ENCODE assay signal across 8 cellular contexts in the genomic region with DNA sequence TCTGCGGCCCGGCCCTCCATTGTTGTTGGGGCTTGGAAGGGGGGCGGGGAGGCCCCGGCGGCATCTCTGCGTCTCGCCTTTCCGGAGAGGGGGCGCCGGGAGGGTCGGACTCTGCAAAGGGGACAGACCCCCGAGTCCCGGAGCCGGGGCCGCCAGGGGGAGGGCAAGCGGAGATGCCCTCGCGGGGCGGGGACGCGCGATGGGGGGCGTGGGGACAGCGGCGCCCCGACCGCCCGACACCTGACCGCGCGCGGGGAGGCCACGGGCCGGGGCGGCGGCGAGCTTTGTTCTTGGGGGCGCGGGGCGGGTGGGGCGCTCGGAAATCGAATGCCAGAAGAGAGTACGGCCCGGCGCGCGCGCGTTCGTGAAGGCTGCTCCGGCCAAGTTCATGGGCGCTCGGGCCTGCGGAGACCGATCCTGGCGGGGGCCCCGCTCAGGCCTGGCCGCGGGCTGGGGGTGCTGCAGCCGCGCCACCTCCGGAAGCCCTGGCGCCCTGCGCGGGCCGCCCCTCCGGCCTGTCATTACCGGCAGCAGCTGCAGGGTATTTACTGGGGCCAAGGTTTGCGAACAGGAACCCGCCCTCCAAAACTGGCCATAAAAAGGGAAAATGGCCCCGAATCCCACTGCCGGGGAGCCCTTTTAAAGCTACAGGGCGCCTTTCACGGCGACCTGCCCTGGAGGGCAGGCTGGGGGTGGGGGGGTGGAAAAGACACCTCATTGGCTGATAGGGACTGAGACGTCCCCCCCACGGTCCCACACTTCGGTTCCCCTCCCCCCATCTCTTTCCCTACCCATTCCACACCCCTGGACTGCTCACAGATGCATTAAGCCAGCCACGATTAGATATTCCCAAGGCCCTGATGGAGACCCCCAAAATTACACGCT. TPM values are rescaled to one million over a fixed set of nuclear protein-coding genes. Genes with fewer than 3 reads are reported as not detected.
DNase-seq lines count a peak whose midpoint lies in the region; ATAC-seq and TF ChIP-seq lines count a peak whose summit lies in the region.

No MANE protein-coding gene starts in this region.

- no peak for ATAC-seq in naive thymus-derived CD8-positive, alpha-beta T cell
- ATAC-seq in GM18909 (IDR thresholded peaks at IDR 0.05; ENCODE audit: poor library complexity, unreplicated experiment) = no peak
- no peak for ATAC-seq in foreskin keratinocyte
- ATAC-seq in GM19467 (IDR thresholded peaks at IDR 0.05; ENCODE audit: unreplicated experiment) = no peak

- H3K4me1 ChIP-seq in foreskin keratinocyte = peaks cover 9% of the 10 kb centered on the region

- peak overlapping the region; percentile 60 for H3K4me3 Mint-ChIP-seq in dendritic cell treated with granulocyte-macrophage colony-stimulating factor and Interleukin-4, amounts not matched to agents 40 ng/mL and 50 ng/mL, for 4 days
- peak overlapping the region; percentile 55 to 90 (median 79) for H3K4me3 Mint-ChIP-seq in naive thymus-derived CD8-positive, alpha-beta T cell

- peaks cover 40% of the 10 kb centered on the region for H3K27me3 Mint-ChIP-seq in dendritic cell treated with granulocyte-macrophage colony-stimulating factor and Interleukin-4, amounts not matched to agents 40 ng/mL and 50 ng/mL, for 4 days
- peaks cover 8 to 34% (median 29%) of the 10 kb centered on the region in 5 donors for H3K27me3 Mint-ChIP-seq in naive thymus-derived CD8-positive, alpha-beta T cell

- H3K36me3 Mint-ChIP-seq in dendritic cell treated with granulocyte-macrophage colony-stimulating factor and Interleukin-4, amounts not matched to agents 40 ng/mL and 50 ng/mL, for 4 days (ENCODE audit: low read depth) = no peaks in the 10 kb centered on the region
- peaks cover 0 to 4% (median 0%) of the 10 kb centered on the region in 3 donors for H3K36me3 Mint-ChIP-seq in naive thymus-derived CD8-positive, alpha-beta T cell

- intact Hi-C loops in dendritic cell treated with granulocyte-macrophage colony-stimulating factor and Interleukin-4, amounts not matched to agents 40 ng/mL and 50 ng/mL, for 4 days (cut with micrococcal nuclease) = loop anchor here (10.0 kb wide), 1 partner anchor 271 kb away; no protein-coding TSS in a partner anchor

- POLR2A ChIA-PET in naive thymus-derived CD8-positive, alpha-beta T cell (lab: Charles Lee) = interaction anchor here (0.6 to 1.4 kb wide), 5 partner anchors 29 to 118 kb away, joined by 3 to 4 read pairs (median 3); a partner anchor contains a TSS

- TF ChIP-seq CTCF in foreskin keratinocyte (conservative IDR thresholded peaks at IDR 0.05) = no peak

- peaks cover 43% of the 10 kb centered on the region for H3K4me1 Mint-ChIP-seq in dendritic cell treated with granulocyte-macrophage colony-stimulating factor and Interleukin-4, amounts not matched to agents 40 ng/mL and 50 ng/mL, for 4 days (ENCODE audit: low read depth)
- H3K4me1 Mint-ChIP-seq in naive thymus-derived CD8-positive, alpha-beta T cell = peaks cover 27 to 56% (median 49%) of the 10 kb centered on the region in 4 donors

- H3K9me3 Mint-ChIP-seq in dendritic cell treated with granulocyte-macrophage colony-stimulating factor and Interleukin-4, amounts not matched to agents 40 ng/mL and 50 ng/mL, for 4 days = no peaks in the 10 kb centered on the region
- H3K9me3 Mint-ChIP-seq in naive thymus-derived CD8-positive, alpha-beta T cell = no peaks in the 10 kb centered on the region

- peak overlapping the region; percentile 35 for H3K27ac Mint-ChIP-seq in dendritic cell treated with granulocyte-macrophage colony-stimulating factor and Interleukin-4, amounts not matched to agents 40 ng/mL and 50 ng/mL, for 4 days
- H3K27ac Mint-ChIP-seq in naive thymus-derived CD8-positive, alpha-beta T cell = peak overlapping the region in 7 of 10 donors; percentile 12 to 84 (median 62)

- H3K27me3 ChIP-seq in foreskin keratinocyte = peaks cover 12% of the 10 kb centered on the region

- H3K27ac ChIP-seq in foreskin keratinocyte = no peak overlapping the region

- DNase-seq in GDM1 (lab: John Stamatoyannopoulos, UW) (peak; percentile 16), NCI-H1105 treated with DMSO at 0.1 percent for 48 hours (lab: John Stamatoyannopoulos, UW) (peak; percentile 51), AG08395 (ENCODE audit: low spot score) (no peak), foreskin keratinocyte (no peak)
- DNase-seq in naive thymus-derived CD8-positive, alpha-beta T cell = peak in 2 of 10 donors; percentile 28 to 66

RNA-seq across cellular contexts. Expression of a gene that starts 11.1 kb away (rescaled TPM):
- not detected for total RNA-seq in naive thymus-derived CD8-positive, alpha-beta T cell
- polyA plus RNA-seq in naive thymus-derived CD8-positive, alpha-beta T cell = not detected
- total RNA-seq in foreskin keratinocyte = 0.56 and 1.2 TPM in 2 replicates
- polyA plus RNA-seq in foreskin keratinocyte = 0.64 and 1.3 TPM in 2 replicates

RNA-seq across cellular contexts. Expression of a gene that starts 40.1 kb away (rescaled TPM):
- total RNA-seq in naive thymus-derived CD8-positive, alpha-beta T cell = 1 to 10 TPM; 3.0 to 3.7 TPM
- under 1 TPM; 0.49 to 0.94 (median 0.76) TPM for polyA plus RNA-seq in naive thymus-derived CD8-positive, alpha-beta T cell
- total RNA-seq in foreskin keratinocyte = 0.68 and 0.78 TPM in 2 replicates
- 0.33 and 0.58 TPM in 2 replicates for polyA plus RNA-seq in foreskin keratinocyte

RNA-seq across cellular contexts. Expression of a gene that starts 40.2 kb away (rescaled TPM):
- total RNA-seq in naive thymus-derived CD8-positive, alpha-beta T cell = 10 to 100 TPM; 29.7 to 30.7 TPM
- polyA plus RNA-seq in naive thymus-derived CD8-positive, alpha-beta T cell = 10 to 100 TPM in 1 of 3 donors, 1 to 10 TPM in 2; 4.3 to 10.5 (median 5.5) TPM
- total RNA-seq in foreskin keratinocyte = 28.9 and 29.0 TPM in 2 replicates
- 25.9 and 27.9 TPM in 2 replicates for polyA plus RNA-seq in foreskin keratinocyte

Comparison
In these comparisons a context has a peak if more than half of its experiments do, and no peak if none do; other contexts are left out.
1. DNase-seq: peak in GDM1 (single experiment) and NCI-H1105 treated with DMSO at 0.1 percent for 48 hours (single experiment); none in AG08395 (single experiment) and foreskin keratinocyte (0 of 2).